9 cellular contexts compared by ENCODE assay signal in genomic region chr13:19845758-19846157, GRCh38. TPM values are rescaled to one million over a fixed set of nuclear protein-coding genes. Genes with fewer than 3 reads are reported as not detected.
DNase-seq lines count a peak whose midpoint lies in the region; ATAC-seq and TF ChIP-seq lines count a peak whose summit lies in the region.
"Had no signal": no experiment of that assay in that cellular context is flagged by ENCODE, and none has a peak within 500 bp of the region (broad histone marks: within the 10 kb centered on the region; RNA-seq: fewer than 3 reads in every experiment).

No MANE protein-coding gene starts in this region.

- H3K9me3 ChIP-seq in subcutaneous abdominal adipose tissue (ENCODE audit: control insufficient read depth in 5 of 5, low read length in 5 of 5) = no peaks in the 10 kb centered on the region
- H3K9me3 ChIP-seq: lower lobe of right lung had no signal

- H3K27me3 Mint-ChIP-seq in activated T-cell treated with anti-CD3 and anti-CD28 coated beads, Interleukin-2, amount 50 U/mL, for 4 hours (ENCODE audit: low read depth) = no peaks in the 10 kb centered on the region

- H3K27ac ChIP-seq in subcutaneous abdominal adipose tissue (ENCODE audit: low read depth, low read length) = peak overlapping the region; percentile 17
- H3K27ac ChIP-seq: lower lobe of right lung had no signal

- H3K4me1 Mint-ChIP-seq in activated T-cell treated with anti-CD3 and anti-CD28 coated beads, Interleukin-2, amount 50 U/mL, for 4 hours (ENCODE audit: low read depth) = peaks cover 14% of the 10 kb centered on the region

- H3K4me3 Mint-ChIP-seq in activated T-cell treated with anti-CD3 and anti-CD28 coated beads, Interleukin-2, amount 50 U/mL, for 4 hours = no peak overlapping the region

- peaks cover 16% of the 10 kb centered on the region for H3K36me3 Mint-ChIP-seq in activated T-cell treated with anti-CD3 and anti-CD28 coated beads, Interleukin-2, amount 50 U/mL, for 4 hours (ENCODE audit: insufficient read depth)

- no peaks in the 10 kb centered on the region for H3K27me3 ChIP-seq in subcutaneous abdominal adipose tissue (ENCODE audit: control insufficient read depth in 5 of 5, insufficient read depth in 4 of 5, low read length in 5 of 5)

- peaks cover 0 to 13% (median 3%) of the 10 kb centered on the region in 5 donors for H3K4me1 ChIP-seq in subcutaneous abdominal adipose tissue (ENCODE audit: control insufficient read depth in 5 of 5, insufficient read depth in 5 of 5, low read length in 5 of 5)

- ATAC-seq in activated T-cell treated with anti-CD3 and anti-CD28 coated beads, Interleukin-2, amount 50 U/mL, for 4 hours = peak; percentile 69 to 79
- peak; percentile 99 for ATAC-seq in SK-N-SH treated with all-trans-retinoic acid at 6 μM for 48 hours

- DNase-seq in activated T-cell treated with anti-CD3 and anti-CD28 coated beads, Interleukin-2, amount 50 U/mL, for 4 hours = no peak
- DNase-seq in activated T-cell treated with anti-CD3 and anti-CD28 coated beads for 4 hours = no peak
- peak; percentile 51 for DNase-seq in glomerular endothelial cell (ENCODE audit: extremely low read depth, low read depth, low spot score)
- no peak for DNase-seq in NCI-H1436 treated with DMSO at 0.1 percent for 48 hours (lab: John Stamatoyannopoulos, UW)
- DNase-seq in COLO668 (lab: John Stamatoyannopoulos, UW; ENCODE audit: unreplicated experiment) = no peak
- no peak for DNase-seq in SKM-1 (lab: John Stamatoyannopoulos, UW; ENCODE audit: unreplicated experiment)
- DNase-seq: lower lobe of right lung had no signal

- H3K9me3 Mint-ChIP-seq in activated T-cell treated with anti-CD3 and anti-CD28 coated beads, Interleukin-2, amount 50 U/mL, for 4 hours = no peaks in the 10 kb centered on the region

- H3K9ac ChIP-seq in subcutaneous abdominal adipose tissue (ENCODE audit: low read length in 5 of 5) = no peak overlapping the region

- no peak overlapping the region for H3K4me3 ChIP-seq in subcutaneous abdominal adipose tissue (ENCODE audit: low read depth in 1 of 5, low read length in 5 of 5)
- H3K4me3 ChIP-seq: lower lobe of right lung had no signal

- H3K36me3 ChIP-seq in subcutaneous abdominal adipose tissue (ENCODE audit: control insufficient read depth in 5 of 5, insufficient read depth in 5 of 5, low read length in 5 of 5) = peaks cover 3 to 19% (median 7%) of the 10 kb centered on the region in 5 donors

TF ChIP-seq in SK-N-SH treated with all-trans-retinoic acid at 6 μM for 48 hours, 23 proteins besides CTCF, POLR2A, EP300 and RAD21:
- TF ChIP-seq ISL1 (CRISPR knock-in tag; IDR thresholded peaks at IDR 0.05) = 0 out of 2 replicates have a peak, but pooled peaks have one; percentile 10
- no peak for TF ChIP-seq ZC3H10 (CRISPR knock-in tag; IDR thresholded peaks at IDR 0.05)
- no peak for TF ChIP-seq ESRRG (CRISPR knock-in tag; IDR thresholded peaks at IDR 0.05)
- peak; percentile 58; the same call in 1 of the 2 replicates for TF ChIP-seq ZNF70 (CRISPR knock-in tag; IDR thresholded peaks at IDR 0.05)
- TF ChIP-seq PATZ1 (CRISPR knock-in tag; IDR thresholded peaks at IDR 0.05; ENCODE audit: borderline replicate concordance) = no peak
- no peak for TF ChIP-seq BACH2 (CRISPR knock-in tag; IDR thresholded peaks at IDR 0.05; ENCODE audit: borderline replicate concordance)
- no peak for TF ChIP-seq ZFP3 (CRISPR knock-in tag; IDR thresholded peaks at IDR 0.05)

RNA-seq across cellular contexts. Expression of gene ZMYM5, which starts 17.7 kb away (rescaled TPM):
- 1 to 10 TPM; 6.7 to 9.2 (median 7.6) TPM for total RNA-seq in activated T-cell treated with anti-CD3 and anti-CD28 coated beads, Interleukin-2, amount 50 U/mL, for 4 hours
- total RNA-seq in glomerular endothelial cell = 5.5 and 11.7 TPM in 2 replicates
